6 cellular contexts compared by ENCODE assay signal in genomic region chr21:7853836-7854235, GRCh38.
DNase-seq lines count a peak whose midpoint lies in the region; ATAC-seq, FAIRE-seq and TF ChIP-seq lines count a peak whose summit lies in the region.
"Not testable (repeated sequence)": the region's sequence is repeated elsewhere in the genome, so short reads cannot be mapped to it uniquely, and the experiment has no call there.

No MANE protein-coding gene starts in this region.

- H3K4me1 Mint-ChIP-seq in GM23338, WTC11: not testable (repeated sequence)

- not testable (repeated sequence) for TF ChIP-seq RAD21 in IMR-90 (IDR thresholded peaks at IDR 0.05; ENCODE audit: low read length); HepG2 (CRISPR knock-in tag; IDR thresholded peaks at IDR 0.05)

- not testable (repeated sequence) for H3K27ac Mint-ChIP-seq in GM23338, WTC11

- not testable (repeated sequence) for H2BK120ac ChIP-seq in IMR-90 (ENCODE audit: low read depth, low read length)

- H3K79me1 ChIP-seq in IMR-90 (ENCODE audit: low read depth in 1 of 2, low read length in 2 of 2), result not testable (repeated sequence)

- not testable (repeated sequence) for H2AK5ac ChIP-seq in IMR-90 (ENCODE audit: low read depth, low read length)

- H2BK15ac ChIP-seq in IMR-90 (ENCODE audit: low read depth, low read length), result not testable (repeated sequence)

- not testable (repeated sequence) for H3K79me2 ChIP-seq in GM23338 (replicated peaks; ENCODE audit: insufficient read depth); PC-9 (ENCODE audit: low read depth); HepG2 (ENCODE audit: insufficient read depth, low read length)

- H3F3A ChIP-seq in GM23338 (replicated peaks; ENCODE audit: low read depth); PC-9 (ENCODE audit: insufficient read depth, low read depth): not testable (repeated sequence)

- H3K18ac ChIP-seq in IMR-90 (ENCODE audit: low read depth, low read length), result not testable (repeated sequence)

- not testable (repeated sequence) for H3K4ac ChIP-seq in IMR-90 (ENCODE audit: low read depth, low read length)

- H3K36me3 ChIP-seq in GM23338 (ENCODE audit: insufficient read depth); IMR-90 (ENCODE audit: control insufficient read depth, insufficient read depth, low read length); PC-9 (ENCODE audit: low read depth); HepG2 (replicated peaks in 1 of 2; ENCODE audit: control insufficient read depth in 1 of 2, insufficient read depth in 2 of 2, low read length in 2 of 2): not testable (repeated sequence)

- H4K8ac ChIP-seq in IMR-90 (ENCODE audit: low read depth in 2 of 2, low read length in 2 of 2), result not testable (repeated sequence)

- WGBS in IMR-90 (ENCODE audit: extremely low coverage in 2 of 2, insufficient read length in 1 of 2), 2 experiments, result no CpG with 5 or more reads among the region's 5 CpGs
- no CpG with 5 or more reads among the region's 5 CpGs for WGBS in HepG2 (ENCODE audit: low lambda C conversion rate)

- not testable (repeated sequence) for H4K5ac ChIP-seq in IMR-90 (ENCODE audit: low read depth, low read length)

- DNase-seq in GM23338 (ENCODE audit: low spot score); IMR-90; PC-9; WTC11 (ENCODE audit: low spot score); left ventricle myocardium superior; HepG2 (ENCODE audit: low spot score): not testable (repeated sequence)

- not testable (repeated sequence) for H3K23ac ChIP-seq in IMR-90 (ENCODE audit: low read depth, low read length)

- H4K91ac ChIP-seq in IMR-90 (ENCODE audit: insufficient read depth, low read depth, low read length), result not testable (repeated sequence)

- intact Hi-C loops in IMR-90 (cut with micrococcal nuclease); PC-9 (cut with micrococcal nuclease; ENCODE audit: unreplicated experiment); left ventricle myocardium superior (cut with micrococcal nuclease); HepG2 (cut with micrococcal nuclease; ENCODE audit: unreplicated experiment): not testable (repeated sequence)

- H2BK5ac ChIP-seq in IMR-90 (ENCODE audit: low read depth, low read length, poor library complexity, severe bottlenecking), result not testable (repeated sequence)

- H3K9me3 Mint-ChIP-seq in GM23338, WTC11: not testable (repeated sequence)

- H3K4me1 ChIP-seq in GM23338 (ENCODE audit: insufficient read depth); IMR-90 (ENCODE audit: control insufficient read depth, insufficient read depth, low read length); PC-9 (replicated peaks; ENCODE audit: insufficient read depth); HepG2 (ENCODE audit: insufficient read depth, low read length): not testable (repeated sequence)

- H3K4me3 ChIP-seq in GM23338; IMR-90 (ENCODE audit: insufficient read depth, low read depth, low read length); PC-9; HepG2 (replicated peaks in 1 of 3; ENCODE audit: insufficient read depth in 1 of 3, low read depth in 2 of 3, low read length in 3 of 3): not testable (repeated sequence)

- H2BK20ac ChIP-seq in IMR-90 (ENCODE audit: low read depth, low read length), result not testable (repeated sequence)

- CTCF ChIA-PET in IMR-90 (lab: Yijun Ruan, JAX); PC-9 (lab: Charles Lee); WTC11 (lab: Charles Lee); HepG2 (lab: Yijun Ruan, JAX; ENCODE audit: low intra/inter-chr PET ratio, low total read pairs): not testable (repeated sequence)

- dilution Hi-C loops in IMR-90 (cut with HindIII; ENCODE audit: low sequenced_read_pairs, unreplicated experiment), result not testable (repeated sequence)

- not testable (repeated sequence) for TF ChIP-seq CTCF in GM23338 (conservative IDR thresholded peaks at IDR 0.05; ENCODE audit: low read depth in 2 of 2); IMR-90 (conservative IDR thresholded peaks at IDR 0.05; ENCODE audit: low read depth, low read length); PC-9 (conservative IDR thresholded peaks at IDR 0.05); WTC11 (IDR thresholded peaks at IDR 0.05); HepG2 (CRISPR knock-in tag; IDR thresholded peaks at IDR 0.05)

- H3K56ac ChIP-seq in IMR-90 (ENCODE audit: extremely low read depth, insufficient read depth, low read length), result not testable (repeated sequence)

- not testable (repeated sequence) for H3K14ac ChIP-seq in IMR-90 (replicated peaks; ENCODE audit: low read depth, low read length)

- in situ Hi-C loops in IMR-90 (cut with MboI; ENCODE audit: low sequenced_read_pairs); HepG2 (cut with HindIII; ENCODE audit: extremely low pct_ligation_motif_present, low pct_unique_long_range_greater_than_20kb): not testable (repeated sequence)

- not testable (repeated sequence) for H3K27me3 Mint-ChIP-seq in GM23338 (ENCODE audit: insufficient read depth, low read depth, poor library complexity); WTC11 (ENCODE audit: low read depth)

- not testable (repeated sequence) for H3K4me2 ChIP-seq in GM23338; IMR-90 (ENCODE audit: low read depth, low read length); PC-9; HepG2 (ENCODE audit: low read depth, low read length)

- H2AFZ ChIP-seq in GM23338; IMR-90 (replicated peaks; ENCODE audit: low read length, poor library complexity); PC-9; HepG2 (ENCODE audit: low read length): not testable (repeated sequence)

- not testable (repeated sequence) for H3K27me3 ChIP-seq in GM23338 (ENCODE audit: insufficient read depth); IMR-90 (ENCODE audit: control insufficient read depth, insufficient read depth, low read length); PC-9 (ENCODE audit: insufficient read depth, low read depth); HepG2 (ENCODE audit: control insufficient read depth in 1 of 2, insufficient read depth in 2 of 2, low read length in 2 of 2)

- not testable (repeated sequence) for H2AK9ac ChIP-seq in IMR-90 (replicated peaks; ENCODE audit: low read depth, low read length, poor library complexity)

- not testable (repeated sequence) for H3K27ac ChIP-seq in GM23338 (ENCODE audit: low read depth); IMR-90 (ENCODE audit: insufficient read depth, low read length); PC-9; HepG2 (ENCODE audit: extremely low read length, insufficient read depth, low read length)

- FAIRE-seq in HepG2 (lab: Jason Lieb, UNC), result not testable (repeated sequence)

- not testable (repeated sequence) for H3K36me3 Mint-ChIP-seq in GM23338 (ENCODE audit: low read depth); WTC11

- not testable (repeated sequence) for H3K9me3 ChIP-seq in IMR-90 (ENCODE audit: control insufficient read depth, insufficient read depth, low read length); PC-9 (ENCODE audit: insufficient read depth, low read depth); HepG2 (ENCODE audit: low read length)

- H3K9me1 ChIP-seq in IMR-90 (ENCODE audit: insufficient read depth, low read length), result not testable (repeated sequence)

- peak; percentile 80 for ATAC-seq in GM23338
- ATAC-seq in IMR-90 (ENCODE audit: low read depth), result peak; percentile 62; the same call in 1 of the 2 replicates
- ATAC-seq in WTC11, result peak; percentile 75
- ATAC-seq in left ventricle myocardium superior, result peak; percentile 56
- ATAC-seq in HepG2, result peak; percentile 66

- TF ChIP-seq POLR2A in IMR-90 (IDR thresholded peaks at IDR 0.05; ENCODE audit: low read depth, low read length); HepG2 (IDR thresholded peaks at IDR 0.05; ENCODE audit: insufficient read depth in 1 of 2, low read depth in 2 of 2, low read length in 2 of 2): not testable (repeated sequence)

- POLR2A ChIA-PET in IMR-90 (lab: Charles Lee; ENCODE audit: unreplicated experiment); PC-9 (lab: Charles Lee; ENCODE audit: unreplicated experiment); WTC11 (lab: Charles Lee); HepG2 (lab: Yijun Ruan, JAX): not testable (repeated sequence)

- H4K20me1 ChIP-seq in GM23338 (replicated peaks; ENCODE audit: insufficient read depth); IMR-90 (ENCODE audit: insufficient read depth, low read length); PC-9 (ENCODE audit: insufficient read depth); HepG2 (ENCODE audit: insufficient read depth, low read length): not testable (repeated sequence)

- TF ChIP-seq EP300 in HepG2 (IDR thresholded peaks at IDR 0.05; ENCODE audit: low read depth in 2 of 2, low read length in 2 of 2); HepG2 (CRISPR knock-in tag; IDR thresholded peaks at IDR 0.05; ENCODE audit: borderline replicate concordance): not testable (repeated sequence)

- BruUV-seq in IMR-90 (replicated peaks; lab: Mats Ljungman, UMichigan); HepG2 (replicated peaks; lab: Mats Ljungman, UMichigan): not testable (repeated sequence)
- TSS peak; percentile 75 for BruUV-seq in PC-9 (replicated peaks; lab: Mats Ljungman, UMichigan)

- not testable (repeated sequence) for H3K9ac ChIP-seq in IMR-90 (ENCODE audit: low read depth, low read length); HepG2 (ENCODE audit: insufficient read depth, low read depth, low read length)

- H3K4me3 Mint-ChIP-seq in GM23338, WTC11: not testable (repeated sequence)

- not testable (repeated sequence) for H3K9me2 ChIP-seq in GM23338 (ENCODE audit: insufficient read depth); PC-9 (ENCODE audit: insufficient read depth)
